In the genomic region with DNA sequence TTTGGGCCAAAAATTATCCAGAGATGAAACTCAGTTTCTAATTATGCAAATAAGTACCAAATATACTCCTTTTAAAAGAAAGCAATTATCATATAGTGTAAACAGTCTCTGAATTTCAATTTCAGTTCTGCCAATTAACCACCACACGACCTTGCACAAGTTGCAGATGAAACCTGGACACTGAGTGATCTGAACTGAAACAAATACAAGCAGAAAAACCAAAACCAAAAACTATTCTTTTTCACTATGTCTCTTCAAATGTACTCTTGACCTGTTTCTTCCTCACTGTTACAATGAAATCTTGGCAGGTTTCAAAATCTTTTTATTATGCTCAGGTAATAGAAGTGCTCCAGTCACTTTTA, we compare ENCODE assay signal across 12 cellular contexts.
A peak's percentile ranks its signal among the peaks of the same experiment; 100 is the strongest.
DNase-seq lines count a peak whose midpoint lies in the region; ATAC-seq and TF ChIP-seq lines count a peak whose summit lies in the region.
"Had no signal": no experiment of that assay in that cellular context is flagged by ENCODE, and none has a peak within 500 bp of the region (broad histone marks: within the 10 kb centered on the region; RNA-seq: fewer than 3 reads in every experiment).

No MANE protein-coding gene starts in this region.

- H3K27ac Mint-ChIP-seq in CD14-positive monocyte = no peak overlapping the region
- H3K27ac Mint-ChIP-seq: T-helper 17 cell had no signal

- H3K4me3 Mint-ChIP-seq in CD14-positive monocyte = no peak overlapping the region
- H3K4me3 Mint-ChIP-seq: T-helper 17 cell had no signal

- ATAC-seq in GM19023 (IDR thresholded peaks at IDR 0.05; ENCODE audit: unreplicated experiment) (peak; percentile 95), GM21619 (IDR thresholded peaks at IDR 0.05; ENCODE audit: unreplicated experiment) (peak; percentile 97), HG03097 (IDR thresholded peaks at IDR 0.05; ENCODE audit: low FRiP score, unreplicated experiment) (peak; percentile 92)
- ATAC-seq: T-helper 17 cell had no signal

- no peaks in the 10 kb centered on the region for H3K36me3 ChIP-seq in hepatocyte (replicated peaks; ENCODE audit: insufficient read depth, low read depth)

- H3K27ac ChIP-seq in hepatocyte = no peak overlapping the region
- H3K27ac ChIP-seq: GM23248 had no signal

- no peaks in the 10 kb centered on the region for H3K27me3 ChIP-seq in hepatocyte

- H3K4me2 ChIP-seq in hepatocyte = peak overlapping the region; percentile 11

- 79% methylated on average over 1 of the region's 1 CpG for WGBS in hepatocyte (ENCODE audit: low lambda C conversion rate, missing lambda C conversion rate)

- intact Hi-C loops in CD14-positive monocyte (cut with micrococcal nuclease) = no loop called here

- no peak overlapping the region for H3K4me3 ChIP-seq in hepatocyte
- H3K4me3 ChIP-seq: GM23248 had no signal

- H3K79me2 ChIP-seq in hepatocyte = no peaks in the 10 kb centered on the region

- no peaks in the 10 kb centered on the region for H3K4me1 ChIP-seq in hepatocyte (ENCODE audit: insufficient read depth)

- DNase-seq in hepatocyte (ENCODE audit: low spot score) (no peak), CD14-positive monocyte (ENCODE audit: low spot score) (no peak), dermis blood vessel endothelial cell (no peak), NCI-H345 (lab: John Stamatoyannopoulos, UW) (no peak)
- DNase-seq: GM23248; NK-92 treated with Interleukin-12 subunit alpha and Interleukin-12 subunit beta, amount 100 ng/mL, for 24 hours; stimulated activated CD4-positive, alpha-beta T cell treated with anti-CD3 and anti-CD28 coated beads, Interleukin-4, amount 100 ng/mL, for 1 hour; substantia nigra; T-helper 17 cell had no signal

- H3K4me1 Mint-ChIP-seq in CD14-positive monocyte = no peaks in the 10 kb centered on the region
- H3K4me1 Mint-ChIP-seq: T-helper 17 cell had no signal

- no peaks in the 10 kb centered on the region for H3K27me3 Mint-ChIP-seq in CD14-positive monocyte (ENCODE audit: low read depth in 3 of 3)

- no peaks in the 10 kb centered on the region for H3K9me2 ChIP-seq in hepatocyte (replicated peaks; ENCODE audit: insufficient read depth)

- no peak for TF ChIP-seq CTCF in hepatocyte (IDR thresholded peaks at IDR 0.05; ENCODE audit: poor library complexity)
- no peak for TF ChIP-seq CTCF in CD14-positive monocyte (IDR thresholded peaks at IDR 0.05)

- no peaks in the 10 kb centered on the region for H3K9me3 ChIP-seq in hepatocyte (ENCODE audit: low read depth)

- no peaks in the 10 kb centered on the region for H3K36me3 Mint-ChIP-seq in CD14-positive monocyte

- peaks cover 0 to 7% (median 0%) of the 10 kb centered on the region in 7 donors for H3K9me3 Mint-ChIP-seq in CD14-positive monocyte

- H2AFZ ChIP-seq in hepatocyte = no peak overlapping the region
- H2AFZ ChIP-seq: GM23248 had no signal

- no peaks in the 10 kb centered on the region for H4K20me1 ChIP-seq in hepatocyte (ENCODE audit: insufficient read depth, poor library complexity, severe bottlenecking)
